Comparison of ENCODE assay signal across 9 cellular contexts in genomic region chr6:30947231-30947630, GRCh38. TPM values are rescaled to one million over a fixed set of nuclear protein-coding genes. Genes with fewer than 3 reads are reported as not detected.
"Had no signal": no experiment of that assay in that cellular context is flagged by ENCODE, and none has a peak within 500 bp of the region (broad histone marks: within the 10 kb centered on the region; RNA-seq: fewer than 3 reads in every experiment).

No MANE protein-coding gene starts in this region.

- H3K27ac ChIP-seq: HL-60 had no signal

- H3K4me3 ChIP-seq: GM23338, K562 had no signal

- DNase-seq: H9, HCEC 1CT, IMR-90 had no signal

RNA-seq across cellular contexts. Expression of gene MUCL3, which starts 6.5 kb away (rescaled TPM):
- total RNA-seq: GM23338, HepG2, HT1080, IMR-90, K562 had no signal
- polyA plus RNA-seq: HepG2, IMR-90 had no signal

RNA-seq across cellular contexts. Expression of gene SFTA2, which starts 15.3 kb away (rescaled TPM):
- total RNA-seq: GM23338, H1, H9, HepG2, HT1080, IMR-90, K562 had no signal
- polyA plus RNA-seq: GM23338, H1, HepG2, IMR-90, K562 had no signal

RNA-seq across cellular contexts. Expression of gene MUC21, which starts 36.3 kb away (rescaled TPM):
- total RNA-seq: GM23338, H1, H9, HepG2, HT1080, IMR-90, K562 had no signal
- polyA plus RNA-seq: GM23338, H1, HepG2, IMR-90, K562 had no signal
